In genomic region chr9:132334364-132334763, GRCh38 we compare ENCODE assay signal across 23 cellular contexts. TPM values are rescaled to one million over a fixed set of nuclear protein-coding genes. Genes with fewer than 3 reads are reported as not detected.
DNase-seq lines count a peak whose midpoint lies in the region; ATAC-seq, FAIRE-seq and TF ChIP-seq lines count a peak whose summit lies in the region.
"Had no signal": no experiment of that assay in that cellular context is flagged by ENCODE, and none has a peak within 500 bp of the region (broad histone marks: within the 10 kb centered on the region; RNA-seq: fewer than 3 reads in every experiment).

No MANE protein-coding gene starts in this region.

- CTCF ChIA-PET in HepG2 (lab: Yijun Ruan, JAX; ENCODE audit: low intra/inter-chr PET ratio, low total read pairs) (no interaction called here), A549 (lab: Yijun Ruan, JAX) (no interaction called here), mammary epithelial cell (lab: Charles Lee; ENCODE audit: low non-redundant PET) (no interaction called here)

- H3K4me1 ChIP-seq in HepG2 (ENCODE audit: insufficient read depth, low read length) = no peaks in the 10 kb centered on the region
- H3K4me1 ChIP-seq in right lobe of liver = no peaks in the 10 kb centered on the region
- no peaks in the 10 kb centered on the region for H3K4me1 ChIP-seq in A549
- H3K4me1 ChIP-seq in adrenal gland (replicated peaks in 1 of 2) = no peaks in the 10 kb centered on the region
- H3K4me1 ChIP-seq in mammary epithelial cell (ENCODE audit: insufficient read depth, low read length) = no peaks in the 10 kb centered on the region
- H3K4me1 ChIP-seq: BLaER1 treated with 17β-estradiol and CSF1 and Interleukin-3, amounts not matched to agents 10 nM and 100 nM; Caco-2 had no signal

- TF ChIP-seq POLR2A in HepG2 (IDR thresholded peaks at IDR 0.05; ENCODE audit: insufficient read depth in 1 of 2, low read depth in 2 of 2, low read length in 2 of 2) (no peak), right lobe of liver (IDR thresholded peaks at IDR 0.05) (no peak), A549 (IDR thresholded peaks at IDR 0.05; ENCODE audit: low read length) (no peak), H54 (IDR thresholded peaks at IDR 0.05; ENCODE audit: low read depth, low read length) (no peak), adrenal gland (IDR thresholded peaks at IDR 0.05) (no peak)

- no peak overlapping the region for H2AFZ ChIP-seq in HepG2 (ENCODE audit: low read length)
- no peak overlapping the region for H2AFZ ChIP-seq in mammary epithelial cell (ENCODE audit: low read depth, low read length)

- H3K4me1 Mint-ChIP-seq in endothelial cell (ENCODE audit: unreplicated experiment) = no peaks in the 10 kb centered on the region

- ATAC-seq in HepG2 (no peak), right lobe of liver (no peak), A549 (no peak)
- ATAC-seq: CD8-positive, alpha-beta T cell had no signal

- TF ChIP-seq RAD21 in HepG2 (CRISPR knock-in tag; IDR thresholded peaks at IDR 0.05) = no peak
- no peak for TF ChIP-seq RAD21 in A549 (conservative IDR thresholded peaks at IDR 0.05 in 1 of 2, IDR thresholded peaks at IDR 0.05 in 1 of 2)

- no peak overlapping the region for H3K4me3 ChIP-seq in HepG2 (replicated peaks in 1 of 3; ENCODE audit: insufficient read depth in 1 of 3, low read depth in 2 of 3, low read length in 3 of 3)
- H3K4me3 ChIP-seq in right lobe of liver = no peak overlapping the region
- no peak overlapping the region for H3K4me3 ChIP-seq in A549
- no peak overlapping the region for H3K4me3 ChIP-seq in dorsolateral prefrontal cortex
- no peak overlapping the region for H3K4me3 ChIP-seq in adrenal gland
- no peak overlapping the region for H3K4me3 ChIP-seq in mammary epithelial cell (replicated peaks in 1 of 3; ENCODE audit: insufficient read depth in 1 of 3, low read depth in 2 of 3, low read length in 3 of 3)
- H3K4me3 ChIP-seq: BLaER1 treated with 17β-estradiol and CSF1 and Interleukin-3, amounts not matched to agents 10 nM and 100 nM had no signal

- POLR2A ChIA-PET in HepG2 (lab: Yijun Ruan, JAX) = no interaction called here
- POLR2A ChIA-PET in A549 (lab: Yijun Ruan, JAX) = no interaction called here

- H3K36me3 ChIP-seq in HepG2 (replicated peaks in 1 of 2; ENCODE audit: control insufficient read depth in 1 of 2, insufficient read depth in 2 of 2, low read length in 2 of 2) = peaks cover 17 to 65% of the 10 kb centered on the region in 2 experiments
- peaks cover 0 to 80% (median 51%) of the 10 kb centered on the region in 4 donors for H3K36me3 ChIP-seq in right lobe of liver
- peaks cover 0 to 93% of the 10 kb centered on the region in 2 donors for H3K36me3 ChIP-seq in adrenal gland (replicated peaks in 1 of 2)
- peaks cover 43% of the 10 kb centered on the region for H3K36me3 ChIP-seq in mammary epithelial cell (ENCODE audit: insufficient read depth, low read length)

- DNase-seq in HepG2 (ENCODE audit: low spot score) (no peak), right lobe of liver (no peak), A549 (ENCODE audit: low read depth in 1 of 2, low spot score in 1 of 2) (no peak), H54 (ENCODE audit: insufficient read length, low spot score) (no peak), endothelial cell (ENCODE audit: low spot score) (no peak), dorsolateral prefrontal cortex (no peak), adrenal gland (no peak), mammary epithelial cell (no peak)
- DNase-seq: 8988T; AML-193; Caco-2; Calu3; CD4-positive, alpha-beta T cell; CD8-positive, alpha-beta T cell; DMS79 treated with DMSO at 0.1 percent for 48 hours; GF-D8 had no signal

- H3K27ac ChIP-seq in HepG2 (ENCODE audit: extremely low read length, insufficient read depth, low read length) = no peak overlapping the region
- no peak overlapping the region for H3K27ac ChIP-seq in right lobe of liver
- H3K27ac ChIP-seq in A549 = no peak overlapping the region
- no peak overlapping the region for H3K27ac ChIP-seq in dorsolateral prefrontal cortex
- H3K27ac ChIP-seq in adrenal gland = no peak overlapping the region
- no peak overlapping the region for H3K27ac ChIP-seq in mammary epithelial cell (ENCODE audit: insufficient read depth, low read depth, low read length)
- H3K27ac ChIP-seq: BLaER1 treated with 17β-estradiol and CSF1 and Interleukin-3, amounts not matched to agents 10 nM and 100 nM; C4-2B had no signal

- intact Hi-C loops in HepG2 (cut with micrococcal nuclease; ENCODE audit: unreplicated experiment) = no loop called here
- intact Hi-C loops in right lobe of liver (cut with DNase I) = loop anchor here in 1 of 2 donors (10.0 kb wide), 1 partner anchor 50 kb away; no protein-coding TSS in a partner anchor
- intact Hi-C loops in dorsolateral prefrontal cortex (cut with DNase I) = no loop called here
- intact Hi-C loops in adrenal gland (cut with DNase I) = no loop called here
- intact Hi-C loops in mammary epithelial cell (cut with micrococcal nuclease) = no loop called here

- H3K9ac ChIP-seq in HepG2 (ENCODE audit: insufficient read depth, low read depth, low read length) (no peak overlapping the region), mammary epithelial cell (ENCODE audit: insufficient read depth, low read length) (no peak overlapping the region)
- H3K9ac ChIP-seq: BLaER1 treated with 17β-estradiol and CSF1 and Interleukin-3, amounts not matched to agents 10 nM and 100 nM had no signal

- H3K4me3 Mint-ChIP-seq in endothelial cell (ENCODE audit: unreplicated experiment) = peak overlapping the region; percentile 2
- H3K4me3 Mint-ChIP-seq: B cell; CD4-positive, alpha-beta T cell; CD8-positive, alpha-beta T cell had no signal

- no peaks in the 10 kb centered on the region for H3K9me3 Mint-ChIP-seq in endothelial cell (ENCODE audit: unreplicated experiment)
- H3K9me3 Mint-ChIP-seq: CD8-positive, alpha-beta T cell had no signal

- no TSS peak for BruUV-seq in HepG2 (replicated peaks; lab: Mats Ljungman, UMichigan)
- BruUV-seq in mammary epithelial cell (replicated peaks; lab: Mats Ljungman, UMichigan) = no TSS peak

- H3K79me2 ChIP-seq in HepG2 (ENCODE audit: insufficient read depth, low read length) = no peaks in the 10 kb centered on the region
- no peaks in the 10 kb centered on the region for H3K79me2 ChIP-seq in mammary epithelial cell (ENCODE audit: insufficient read depth, low read length)

- H3K27me3 ChIP-seq in HepG2 (ENCODE audit: control insufficient read depth in 1 of 2, insufficient read depth in 2 of 2, low read length in 2 of 2) = no peaks in the 10 kb centered on the region
- H3K27me3 ChIP-seq in right lobe of liver = no peaks in the 10 kb centered on the region
- H3K27me3 ChIP-seq in dorsolateral prefrontal cortex = no peaks in the 10 kb centered on the region
- H3K27me3 ChIP-seq in adrenal gland = no peaks in the 10 kb centered on the region
- H3K27me3 ChIP-seq in mammary epithelial cell (ENCODE audit: insufficient read depth, low read length) = no peaks in the 10 kb centered on the region
- H3K27me3 ChIP-seq: BLaER1 treated with 17β-estradiol and CSF1 and Interleukin-3, amounts not matched to agents 10 nM and 100 nM had no signal

- H4K20me1 ChIP-seq in HepG2 (ENCODE audit: insufficient read depth, low read length) (no peaks in the 10 kb centered on the region), mammary epithelial cell (ENCODE audit: insufficient read depth, low read length) (no peaks in the 10 kb centered on the region)

- WGBS in HepG2 (ENCODE audit: low lambda C conversion rate) = 97% methylated on average over 3 of the region's 3 CpGs
- WGBS in right lobe of liver (ENCODE audit: insufficient coverage, low coverage, low lambda C conversion rate, missing lambda C conversion rate) = 93% methylated on average over 3 of the region's 3 CpGs
- 94% methylated on average over 3 of the region's 3 CpGs for whole genome bisulfite sequencing in A549 (ENCODE audit: missing lambda C conversion rate)
- 96 to 98% (median 96%) methylated on average over 3 of the region's 3 CpGs for WGBS in adrenal gland, 4 donors
- 100% methylated on average over 3 of the region's 3 CpGs for WGBS in mammary epithelial cell (ENCODE audit: low coverage, missing lambda C conversion rate)

- H3K9me3 ChIP-seq in HepG2 (ENCODE audit: low read length) = no peaks in the 10 kb centered on the region
- no peaks in the 10 kb centered on the region for H3K9me3 ChIP-seq in right lobe of liver
- no peaks in the 10 kb centered on the region for H3K9me3 ChIP-seq in A549
- H3K9me3 ChIP-seq in adrenal gland (replicated peaks in 1 of 3) = no peaks in the 10 kb centered on the region
- no peaks in the 10 kb centered on the region for H3K9me3 ChIP-seq in mammary epithelial cell (replicated peaks; ENCODE audit: insufficient read depth, low read length)
- H3K9me3 ChIP-seq: BLaER1 treated with 17β-estradiol and CSF1 and Interleukin-3, amounts not matched to agents 10 nM and 100 nM; Caco-2 had no signal

- H3K4me2 ChIP-seq in HepG2 (ENCODE audit: low read depth, low read length) (no peak overlapping the region), A549 (no peak overlapping the region), mammary epithelial cell (ENCODE audit: insufficient read depth, low read depth, low read length) (no peak overlapping the region)
- H3K4me2 ChIP-seq: BLaER1 treated with 17β-estradiol and CSF1 and Interleukin-3, amounts not matched to agents 10 nM and 100 nM had no signal

- TF ChIP-seq EP300 in HepG2 (IDR thresholded peaks at IDR 0.05; ENCODE audit: low read depth in 2 of 2, low read length in 2 of 2) (no peak), HepG2 (CRISPR knock-in tag; IDR thresholded peaks at IDR 0.05; ENCODE audit: borderline replicate concordance) (no peak), A549 (IDR thresholded peaks at IDR 0.05) (no peak)

- no peaks in the 10 kb centered on the region for H3K27me3 Mint-ChIP-seq in endothelial cell (ENCODE audit: unreplicated experiment)
- H3K27me3 Mint-ChIP-seq: B cell; CD4-positive, alpha-beta T cell had no signal

- peaks cover 41% of the 10 kb centered on the region for H3K36me3 Mint-ChIP-seq in endothelial cell (ENCODE audit: low read depth, unreplicated experiment)

- dilution Hi-C loops in mammary epithelial cell (cut with HindIII; ENCODE audit: low sequenced_read_pairs) = no loop called here

- FAIRE-seq in HepG2 (lab: Jason Lieb, UNC) (no peak), A549 (lab: Jason Lieb, UNC) (no peak), H54 (lab: Jason Lieb, UNC) (peak; percentile 61)
- FAIRE-seq: A204.1, D721Med, G401.6, GM12891 had no signal

- in situ Hi-C loops in HepG2 (cut with HindIII; ENCODE audit: extremely low pct_ligation_motif_present, low pct_unique_long_range_greater_than_20kb) = no loop called here
- in situ Hi-C loops in mammary epithelial cell (cut with MboI; ENCODE audit: low sequenced_read_pairs in 2 of 2) = no loop called here

- no peak for TF ChIP-seq CTCF in HepG2 (CRISPR knock-in tag; IDR thresholded peaks at IDR 0.05)
- TF ChIP-seq CTCF in right lobe of liver (IDR thresholded peaks at IDR 0.05) = no peak
- TF ChIP-seq CTCF in A549 (IDR thresholded peaks at IDR 0.05) = no peak
- TF ChIP-seq CTCF in endothelial cell (IDR thresholded peaks at IDR 0.05; ENCODE audit: unreplicated experiment) = no peak
- no peak for TF ChIP-seq CTCF in dorsolateral prefrontal cortex (IDR thresholded peaks at IDR 0.05 in 54 of 56, conservative IDR thresholded peaks at IDR 0.05 in 2 of 56; ENCODE audit: low read depth in 1 of 56, partially characterized antibody in 56 of 56)
- no peak for TF ChIP-seq CTCF in adrenal gland (IDR thresholded peaks at IDR 0.05)
- TF ChIP-seq CTCF in mammary epithelial cell (conservative IDR thresholded peaks at IDR 0.05 in 1 of 2, IDR thresholded peaks at IDR 0.05 in 1 of 2; ENCODE audit: extremely low read depth in 1 of 2, insufficient read depth in 1 of 2, low read depth in 1 of 2, low read length in 2 of 2) = no peak

- no peak overlapping the region for H3K27ac Mint-ChIP-seq in endothelial cell (ENCODE audit: unreplicated experiment)
- H3K27ac Mint-ChIP-seq: B cell; CD4-positive, alpha-beta T cell; CD8-positive, alpha-beta T cell had no signal

RNA-seq across cellular contexts. Expression of gene SETX, which starts 20.4 kb away (rescaled TPM):
- total RNA-seq in HepG2 (2016; rRNA removed; fragmentation: Illumina TruSeq; extraction: Trizol) (39.0 and 56.7 TPM in 2 replicates), right lobe of liver (10 to 100 TPM; 17.4 to 28.8 (median 25.0) TPM), endothelial cell (ENCODE audit: unreplicated experiment) (169 TPM), dorsolateral prefrontal cortex (10 to 100 TPM; 42.9 to 60.4 (median 50.0) TPM), adrenal gland (10 to 100 TPM; 36.5 to 71.7 (median 43.7) TPM), mammary epithelial cell (10 to 100 TPM; 37.3 to 70.3 TPM)
- 8.6 and 9.3 TPM in 2 replicates for total RNA-seq in HepG2 (2016; cell fraction: cytosol; rRNA removed; fragmentation: Illumina TruSeq; extraction: Trizol; ENCODE audit: low read depth)
- total RNA-seq in HepG2 (2016; cell fraction: insoluble cytoplasmic fraction; rRNA removed; fragmentation: Illumina TruSeq; extraction: Trizol) = 37.2 and 54.1 TPM in 2 replicates
- 12.9 and 15.9 TPM in 2 replicates for total RNA-seq in HepG2 (2016; cell fraction: membrane; rRNA removed; fragmentation: Illumina TruSeq; extraction: Trizol)
- total RNA-seq in HepG2 (2016; cell fraction: nucleus; rRNA removed; fragmentation: Illumina TruSeq; extraction: Trizol) = 52.9 and 55.1 TPM in 2 replicates
- polyA plus RNA-seq in HepG2 (2011; rRNA removed) (13.1 and 13.2 TPM in 2 replicates), A549 (2011; rRNA removed) (29.8 and 34.3 TPM in 2 replicates), A549 (2017; fragmentation: RNase III; extraction: RNeasy Plus Mini Kit Qiagen cat#74134 plus additional on column Dnase treatment) (14.7 to 17.0 TPM (median 15.6 TPM) in 3 replicates), adrenal gland (10 to 100 TPM; 20.3 to 34.3 (median 23.0) TPM), mammary epithelial cell (14.7 TPM)
- 7.7 and 11.4 TPM in 2 replicates for polyA plus RNA-seq in HepG2 (2011; cell fraction: cytosol; rRNA removed)
- polyA plus RNA-seq in HepG2 (2011; cell fraction: nucleus; rRNA removed) = 10.9 and 14.6 TPM in 2 replicates
- polyA plus RNA-seq in HepG2 (2012) = 13.5 and 14.4 TPM in 2 replicates
- polyA plus RNA-seq in HepG2 (2016; cell fraction: cytosol; fragmentation: Illumina TruSeq; extraction: Trizol; ENCODE audit: low read depth) = 0.99 and 1.2 TPM in 2 replicates
- polyA plus RNA-seq in HepG2 (2016; cell fraction: insoluble cytoplasmic fraction; fragmentation: Illumina TruSeq; extraction: Trizol; ENCODE audit: low read depth) = 23.6 and 24.0 TPM in 2 replicates
- 3.0 and 3.2 TPM in 2 replicates for polyA plus RNA-seq in HepG2 (2016; cell fraction: membrane; fragmentation: Illumina TruSeq; extraction: Trizol; ENCODE audit: low read depth)
- polyA plus RNA-seq in HepG2 (2016; cell fraction: nucleus; fragmentation: Illumina TruSeq; extraction: Trizol; ENCODE audit: insufficient read depth, low read depth) = 32.8 and 33.3 TPM in 2 replicates
- 27.4 and 73.8 TPM in 2 replicates for polyA minus RNA-seq in HepG2 (2011; rRNA and poly(A)+ RNA removed; ENCODE audit: low replicate concordance)
- 21.9 and 24.4 TPM in 2 replicates for polyA minus RNA-seq in HepG2 (2011; cell fraction: cytosol; rRNA and poly(A)+ RNA removed)
- 72.6 and 81.2 TPM in 2 replicates for polyA minus RNA-seq in HepG2 (2011; cell fraction: nucleus; rRNA and poly(A)+ RNA removed)
- polyA plus RNA-seq in A549 (2012; cell fraction: cytosol; rRNA removed) = 7.5 and 8.0 TPM in 2 replicates
- 11.1 and 17.1 TPM in 2 replicates for polyA plus RNA-seq in A549 (2012; cell fraction: nucleus; rRNA removed)
- 51.7 and 54.5 TPM in 2 replicates for polyA minus RNA-seq in A549 (2011; rRNA and poly(A)+ RNA removed)
- polyA minus RNA-seq in mammary epithelial cell = 45.9 TPM

Comparison
In these comparisons a context has a peak if more than half of its experiments do, and no peak if none do; other contexts are left out.
1. Of the 38 proteins assayed by ChIP-seq in both HepG2 and A549: peak only in HepG2: none; only in A549: none; in both: MAFK; in neither: 37.